Comparison of ENCODE assay signal across 8 cellular contexts in the genomic region with DNA sequence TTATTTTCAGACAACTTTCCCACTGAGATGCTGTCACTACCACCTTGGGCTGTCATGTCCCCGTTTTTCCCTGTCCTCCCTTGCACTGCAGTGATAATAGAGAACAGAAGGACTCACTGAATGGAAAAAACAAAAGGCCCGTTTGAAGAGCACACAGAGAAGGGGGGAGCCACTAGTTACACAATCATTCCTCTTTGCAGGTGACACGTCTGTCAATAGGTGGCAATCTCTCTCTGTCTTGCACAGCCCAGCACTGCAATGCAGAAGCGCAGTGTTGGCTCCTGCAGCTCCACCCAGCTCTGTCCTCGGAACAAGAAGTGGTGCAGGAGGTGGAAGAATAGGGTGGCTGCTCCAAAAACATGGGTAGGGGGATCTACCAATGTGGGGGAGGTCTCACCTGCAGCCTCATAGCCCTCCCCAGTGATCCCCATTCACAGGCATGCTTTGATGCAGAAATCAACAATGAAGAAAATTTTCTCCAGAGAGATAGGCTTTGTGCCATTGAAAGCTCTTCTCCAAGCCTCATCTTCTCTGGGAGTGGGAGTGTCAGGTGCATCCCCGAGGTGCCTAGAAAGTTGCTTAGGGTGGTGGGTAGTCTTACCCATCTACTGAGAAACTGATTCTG. TPM values are rescaled to one million over a fixed set of nuclear protein-coding genes. Genes with fewer than 3 reads are reported as not detected.
DNase-seq lines count a peak whose midpoint lies in the region; ATAC-seq, FAIRE-seq and TF ChIP-seq lines count a peak whose summit lies in the region.

No MANE protein-coding gene starts in this region.

- H3K4me1 Mint-ChIP-seq in T-helper 2 cell treated with Interferon-gamma antibody and Interleukin-4, amounts not matched to agents 5 μg/mL and 100 μg/mL, for 36 hours (ENCODE audit: low read depth), result peaks cover 16% of the 10 kb centered on the region

- H3K79me2 ChIP-seq in OCI-LY1 (ENCODE audit: insufficient read depth, low read length), result no peaks in the 10 kb centered on the region

- no peak for TF ChIP-seq POLR2A in transverse colon (IDR thresholded peaks at IDR 0.05)

- peaks cover 14% of the 10 kb centered on the region for H3K27me3 Mint-ChIP-seq in T-helper 2 cell treated with Interferon-gamma antibody and Interleukin-4, amounts not matched to agents 5 μg/mL and 100 μg/mL, for 36 hours (ENCODE audit: low read depth)

- intact Hi-C loops in transverse colon (cut with DNase I; ENCODE audit: low total_unique reads), result loop anchor here (5.0 kb wide), 2 partner anchors 138 to 177 kb away; no protein-coding TSS in a partner anchor

- WGBS in transverse colon (ENCODE audit: low coverage in 1 of 2), 2 donors, result 10 to 20% methylated on average over 2 to 6 of the region's 6 CpGs

- H3K4me3 ChIP-seq in OCI-LY1 (ENCODE audit: low read depth, low read length, poor library complexity, severe bottlenecking) (no peak overlapping the region), transverse colon (no peak overlapping the region)

- peak; percentile 92 for TF ChIP-seq RAD21 in Ishikawa (IDR thresholded peaks at IDR 0.05; ENCODE audit: low read depth)

- peaks cover 10% of the 10 kb centered on the region for H3K4me1 ChIP-seq in OCI-LY1 (ENCODE audit: insufficient read depth, low read length, severe bottlenecking)
- H3K4me1 ChIP-seq in transverse colon, result peaks cover 18 to 62% (median 35%) of the 10 kb centered on the region in 4 donors

- no peak overlapping the region for H3K4me3 Mint-ChIP-seq in T-helper 2 cell treated with Interferon-gamma antibody and Interleukin-4, amounts not matched to agents 5 μg/mL and 100 μg/mL, for 36 hours

- no peak overlapping the region for H3K4me2 ChIP-seq in OCI-LY1 (ENCODE audit: low read length)

- H3K36me3 Mint-ChIP-seq in T-helper 2 cell treated with Interferon-gamma antibody and Interleukin-4, amounts not matched to agents 5 μg/mL and 100 μg/mL, for 36 hours (ENCODE audit: low read depth), result no peaks in the 10 kb centered on the region

- no peak overlapping the region for H3K27ac Mint-ChIP-seq in T-helper 2 cell treated with Interferon-gamma antibody and Interleukin-4, amounts not matched to agents 5 μg/mL and 100 μg/mL, for 36 hours

- no peaks in the 10 kb centered on the region for H3K9me3 ChIP-seq in OCI-LY1 (ENCODE audit: low read length)
- no peaks in the 10 kb centered on the region for H3K9me3 ChIP-seq in transverse colon

- no peaks in the 10 kb centered on the region for H4K20me1 ChIP-seq in OCI-LY1 (ENCODE audit: insufficient read depth, low read length)

- ATAC-seq in GM21717 (IDR thresholded peaks at IDR 0.05; ENCODE audit: unreplicated experiment), result peak; percentile 62
- ATAC-seq in left lobe of liver, result peak; percentile 82

- H3K9me3 Mint-ChIP-seq in T-helper 2 cell treated with Interferon-gamma antibody and Interleukin-4, amounts not matched to agents 5 μg/mL and 100 μg/mL, for 36 hours, result no peaks in the 10 kb centered on the region

- H3K27ac ChIP-seq in OCI-LY1 (ENCODE audit: low read depth, low read length, poor library complexity, severe bottlenecking), result no peak overlapping the region
- H3K27ac ChIP-seq in transverse colon, result peak overlapping the region; percentile 69 to 84 (median 80)

- no peaks in the 10 kb centered on the region for H3K36me3 ChIP-seq in OCI-LY1 (ENCODE audit: insufficient read depth, low read length)
- H3K36me3 ChIP-seq in transverse colon, result no peaks in the 10 kb centered on the region

- in situ Hi-C loops in transverse colon (cut with MboI; ENCODE audit: low pct_ligation_motif_present in 1 of 4, low pct_unique_long_range_greater_than_20kb in 1 of 4, low sequenced_read_pairs in 3 of 4), result loop anchor here in 2 of 4 donors (10.0 to 25.0 kb wide), 2 partner anchors 143 to 174 kb away; no protein-coding TSS in a partner anchor

- no peaks in the 10 kb centered on the region for H3F3A ChIP-seq in OCI-LY1 (ENCODE audit: insufficient read depth, low read length)

- no peaks in the 10 kb centered on the region for H3K27me3 ChIP-seq in OCI-LY1 (ENCODE audit: insufficient read depth, low read length)
- no peaks in the 10 kb centered on the region for H3K27me3 ChIP-seq in transverse colon

- H2AFZ ChIP-seq in OCI-LY1 (ENCODE audit: low read length), result no peak overlapping the region

- no peak for TF ChIP-seq EP300 in Ishikawa (IDR thresholded peaks at IDR 0.05; ENCODE audit: borderline replicate concordance)
- TF ChIP-seq EP300 in transverse colon (IDR thresholded peaks at IDR 0.05; ENCODE audit: low read depth), result no peak

- peak; percentile 60 for FAIRE-seq in G401.6 (lab: Jason Lieb, UNC)

- DNase-seq in cerebellar nuclear complex (lab: John Stamatoyannopoulos, UW) (peak; percentile 33 to 59), left lobe of liver (ENCODE audit: low spot score) (peak; percentile 72), transverse colon (peak; percentile 63)
- no peak for DNase-seq in T-helper 2 cell treated with Interferon-gamma antibody and Interleukin-4, amounts not matched to agents 5 μg/mL and 100 μg/mL, for 36 hours (ENCODE audit: low spot score)

- H3K9me2 ChIP-seq in OCI-LY1 (ENCODE audit: low read depth, low read length), result no peaks in the 10 kb centered on the region

- peak; percentile 81 for TF ChIP-seq CTCF in OCI-LY1 (IDR thresholded peaks at IDR 0.05; ENCODE audit: low read length)
- peak; percentile 24 to 56 (median 41) for TF ChIP-seq CTCF in transverse colon (IDR thresholded peaks at IDR 0.05)

- no peak overlapping the region for H3K9ac ChIP-seq in OCI-LY1 (ENCODE audit: low read length)

TF ChIP-seq in Ishikawa, 13 proteins besides CTCF, POLR2A, EP300 and RAD21:
- no peak for TF ChIP-seq CREB1 (IDR thresholded peaks at IDR 0.05; ENCODE audit: low read depth)
- TF ChIP-seq CEBPB (IDR thresholded peaks at IDR 0.05), result peak; percentile 93

RNA-seq across cellular contexts. Expression of a gene that starts 31.8 kb away (rescaled TPM):
- total RNA-seq in left lobe of liver (46.9 TPM), transverse colon (100 to 1,000 TPM in 1 of 4 donors, 10 to 100 TPM in 3; 81.2 to 106 (median 91.8) TPM)
